ENCODE assay signal across 8 cellular contexts in genomic region chr2:102442967-102443828, GRCh38.
A peak's percentile ranks its signal among the peaks of the same experiment; 100 is the strongest.
DNase-seq lines count a peak whose midpoint lies in the region; ATAC-seq and TF ChIP-seq lines count a peak whose summit lies in the region.

No MANE protein-coding gene starts in this region.

- H3K4me3 ChIP-seq in astrocyte of the cerebellum (ENCODE audit: low read depth, low read length): no peak overlapping the region

- DNase-seq in NCI-H510A treated with DMSO at 0.1 percent for 48 hours (lab: John Stamatoyannopoulos, UW) (peak; percentile 29), NCI-H510A (lab: John Stamatoyannopoulos, UW) (no peak), astrocyte of the cerebellum (ENCODE audit: low read depth) (no peak), kidney tubule cell (ENCODE audit: low spot score) (peak; percentile 55), NCI-H2227 (lab: John Stamatoyannopoulos, UW; ENCODE audit: unreplicated experiment) (no peak)
- peak in 5 of 6 experiments; percentile 2 to 61 (median 33) for DNase-seq in stimulated activated naive CD4-positive, alpha-beta T cell (lab: John Stamatoyannopoulos, UW)

- TF ChIP-seq CTCF in astrocyte of the cerebellum (IDR thresholded peaks at IDR 0.05; ENCODE audit: low read depth, low read length, missing control alignments): peak; percentile 87

- peak; percentile 59 for ATAC-seq in HG02852 (IDR thresholded peaks at IDR 0.05; ENCODE audit: unreplicated experiment)
- ATAC-seq in SK-N-SH treated with all-trans-retinoic acid at 6 μM for 48 hours: peak; percentile 88

- in situ Hi-C loops in astrocyte of the cerebellum (cut with HindIII; ENCODE audit: low sequenced_read_pairs): no loop called here

TF ChIP-seq in SK-N-SH treated with all-trans-retinoic acid at 6 μM for 48 hours, 23 proteins besides CTCF, POLR2A, EP300 and RAD21:
- TF ChIP-seq POU6F1 (CRISPR knock-in tag; IDR thresholded peaks at IDR 0.05; ENCODE audit: borderline replicate concordance, low read depth): no peak
- no peak for TF ChIP-seq ZNF70 (CRISPR knock-in tag; IDR thresholded peaks at IDR 0.05)

Comparison
In these comparisons a context has a peak if more than half of its experiments do, and no peak if none do; other contexts are left out.
1. DNase-seq: peak in NCI-H510A treated with DMSO at 0.1 percent for 48 hours (single experiment), kidney tubule cell (single experiment) and stimulated activated naive CD4-positive, alpha-beta T cell (5 of 6); none in NCI-H510A (single experiment), astrocyte of the cerebellum (single experiment) and NCI-H2227 (single experiment).